ENCODE assay signal across 6 cellular contexts in genomic region chr10:97687785-97688781, GRCh38. TPM values are rescaled to one million over a fixed set of nuclear protein-coding genes. Genes with fewer than 3 reads are reported as not detected.
DNase-seq lines count a peak whose midpoint lies in the region; ATAC-seq and FAIRE-seq lines count a peak whose summit lies in the region.

No MANE protein-coding gene starts in this region.

- H3K4me3 ChIP-seq in SJSA1 (peak overlapping the region; percentile 54), iPS-18c (ENCODE audit: insufficient read depth, low read depth, low read length) (peak overlapping the region; percentile 29)

- H3K27me3 ChIP-seq in SJSA1 (replicated peaks) = no peaks in the 10 kb centered on the region

- H3K4me1 ChIP-seq in SJSA1 (replicated peaks) = peaks cover 45% of the 10 kb centered on the region

- DNase-seq in CD1c-positive myeloid dendritic cell (ENCODE audit: extremely low spot score) = peak; percentile 90
- peak in 1 of 2 experiments; percentile 68 for DNase-seq in SJSA1 (ENCODE audit: low read depth in 1 of 2, low spot score in 2 of 2)
- no peak for DNase-seq in ecto neural progenitor cell (ENCODE audit: low spot score)
- no peak for DNase-seq in RCC 7860 (ENCODE audit: low spot score)

- no peak for ATAC-seq in GM18520 (IDR thresholded peaks at IDR 0.05; ENCODE audit: unreplicated experiment)

- FAIRE-seq in RCC 7860 (lab: Jason Lieb, UNC) = no peak

- peak overlapping the region; percentile 86 for H3K27ac ChIP-seq in SJSA1

- H3K9me3 ChIP-seq in SJSA1 (replicated peaks) = no peaks in the 10 kb centered on the region
- no peaks in the 10 kb centered on the region for H3K9me3 ChIP-seq in iPS-18c (ENCODE audit: control insufficient read depth, insufficient read depth, low read length)

- no peaks in the 10 kb centered on the region for H3K36me3 ChIP-seq in SJSA1

RNA-seq across cellular contexts. Expression of gene AVPI1, which starts 1.0 kb away (rescaled TPM):
- 4.3 and 8.6 TPM in 2 replicates for total RNA-seq in SJSA1 (2014; rRNA removed; shearing (Covaris generic))

RNA-seq across cellular contexts. Expression of gene MARVELD1, which starts 25.4 kb away (rescaled TPM):
- 30.7 and 36.5 TPM in 2 replicates for total RNA-seq in SJSA1 (2014; rRNA removed; shearing (Covaris generic))

RNA-seq across cellular contexts. Expression of gene PI4K2A, which starts 47.6 kb away (rescaled TPM):
- total RNA-seq in SJSA1 (2014; rRNA removed; shearing (Covaris generic)) = 14.9 and 19.6 TPM in 2 replicates

RNA-seq across cellular contexts. Expression of gene ZFYVE27, which starts 48.8 kb away (rescaled TPM):
- 20.8 and 20.9 TPM in 2 replicates for total RNA-seq in SJSA1 (2014; rRNA removed; shearing (Covaris generic))

RNA-seq across cellular contexts. Expression of gene MORN4, which starts 54.8 kb away (rescaled TPM):
- total RNA-seq in SJSA1 (2014; rRNA removed; shearing (Covaris generic)) = 4.4 and 6.8 TPM in 2 replicates
